In genomic region chr15:20100604-20101270, GRCh38 we compare ENCODE assay signal across 7 cellular contexts.
DNase-seq lines count a peak whose midpoint lies in the region; ATAC-seq, FAIRE-seq and TF ChIP-seq lines count a peak whose summit lies in the region.
"Not testable (repeated sequence)": the region's sequence is repeated elsewhere in the genome, so short reads cannot be mapped to it uniquely, and the experiment has no call there.

No MANE protein-coding gene starts in this region.

- H4K20me1 ChIP-seq in endothelial cell of umbilical vein (replicated peaks; ENCODE audit: control insufficient read depth, extremely low read depth, insufficient read depth, low read length), result not testable (repeated sequence)

- TF ChIP-seq CTCF in endothelial cell of umbilical vein (IDR thresholded peaks at IDR 0.05; ENCODE audit: extremely low read depth in 1 of 2, insufficient read depth in 1 of 2, low read depth in 1 of 2, low read length in 2 of 2); upper lobe of left lung (IDR thresholded peaks at IDR 0.05): not testable (repeated sequence)

- dilution Hi-C loops in endothelial cell of umbilical vein (cut with MboI; ENCODE audit: extremely low pct_ligation_motif_present, low sequenced_read_pairs), result not testable (repeated sequence)

- CTCF ChIA-PET in endothelial cell of umbilical vein (lab: Charles Lee), result not testable (repeated sequence)

- H3K27ac Mint-ChIP-seq in stimulated activated effector memory CD8-positive, alpha-beta T cell treated with anti-CD3 and anti-CD28 coated beads, Interleukin-12 subunit alpha, Interleukin-12 subunit beta, amount 100 ng/mL, for 72 hours, result not testable (repeated sequence)

- not testable (repeated sequence) for TF ChIP-seq EP300 in upper lobe of left lung (IDR thresholded peaks at IDR 0.05)

- H3K9me1 ChIP-seq in endothelial cell of umbilical vein (replicated peaks; ENCODE audit: control insufficient read depth, extremely low read depth, insufficient read depth, low read length), result not testable (repeated sequence)

- not testable (repeated sequence) for H3K36me3 ChIP-seq in endothelial cell of umbilical vein (ENCODE audit: control insufficient read depth in 2 of 2, extremely low read depth in 1 of 2, insufficient read depth in 2 of 2, low read length in 2 of 2); upper lobe of left lung

- peak; percentile 44; the same call in 2 of the 3 replicates for ATAC-seq in SK-N-SH treated with all-trans-retinoic acid at 6 μM for 48 hours
- peak; percentile 80 for ATAC-seq in Right ventricle myocardium superior (ENCODE audit: poor library complexity)
- ATAC-seq in left lobe of liver, result peak; percentile 16
- peak; percentile 53 for ATAC-seq in stimulated activated effector memory CD8-positive, alpha-beta T cell treated with anti-CD3 and anti-CD28 coated beads, Interleukin-12 subunit alpha, Interleukin-12 subunit beta, amount 100 ng/mL, for 72 hours
- peak; percentile 90 to 92 for ATAC-seq in upper lobe of left lung (ENCODE audit: low FRiP score in 2 of 2)

- H3K27ac ChIP-seq in endothelial cell of umbilical vein (ENCODE audit: insufficient read depth, low read depth, low read length); upper lobe of left lung: not testable (repeated sequence)

- WGBS in upper lobe of left lung, 2 donors, result no CpG with 5 or more reads among the region's 8 CpGs

- POLR2A ChIA-PET in endothelial cell of umbilical vein (lab: Charles Lee), result not testable (repeated sequence)

- H3K79me2 ChIP-seq in endothelial cell of umbilical vein (ENCODE audit: control insufficient read depth, insufficient read depth, low read length), result not testable (repeated sequence)

- not testable (repeated sequence) for TF ChIP-seq POLR2A in GM12891 (IDR thresholded peaks at IDR 0.05; ENCODE audit: low read depth, low read length); endothelial cell of umbilical vein (IDR thresholded peaks at IDR 0.05; ENCODE audit: low read depth, low read length); upper lobe of left lung (IDR thresholded peaks at IDR 0.05)

- not testable (repeated sequence) for H3K4me3 ChIP-seq in endothelial cell of umbilical vein (replicated peaks in 1 of 3; ENCODE audit: insufficient read depth in 1 of 3, low read depth in 1 of 3, low read length in 3 of 3); upper lobe of left lung

- H2AFZ ChIP-seq in endothelial cell of umbilical vein (ENCODE audit: low read depth, low read length), result not testable (repeated sequence)

- FAIRE-seq in GM12891 (lab: Jason Lieb, UNC) (peak; percentile 92), endothelial cell of umbilical vein (lab: Jason Lieb, UNC) (peak; percentile 89)

- BruUV-seq in endothelial cell of umbilical vein (replicated peaks; lab: Mats Ljungman, UMichigan), result not testable (repeated sequence)

- H3K4me1 ChIP-seq in endothelial cell of umbilical vein (ENCODE audit: control insufficient read depth, extremely low read depth, insufficient read depth, low read length); upper lobe of left lung: not testable (repeated sequence)

- H3K9me3 ChIP-seq in endothelial cell of umbilical vein (replicated peaks; ENCODE audit: control insufficient read depth, insufficient read depth, low read length); upper lobe of left lung: not testable (repeated sequence)

- intact Hi-C loops in endothelial cell of umbilical vein (cut with micrococcal nuclease); Right ventricle myocardium superior (cut with DNase I): not testable (repeated sequence)

- H3K9me3 Mint-ChIP-seq in stimulated activated effector memory CD8-positive, alpha-beta T cell treated with anti-CD3 and anti-CD28 coated beads, Interleukin-12 subunit alpha, Interleukin-12 subunit beta, amount 100 ng/mL, for 72 hours, result not testable (repeated sequence)

- H3K4me1 Mint-ChIP-seq in stimulated activated effector memory CD8-positive, alpha-beta T cell treated with anti-CD3 and anti-CD28 coated beads, Interleukin-12 subunit alpha, Interleukin-12 subunit beta, amount 100 ng/mL, for 72 hours, result not testable (repeated sequence)

- DNase-seq in GM12891 (ENCODE audit: insufficient read length, low spot score); endothelial cell of umbilical vein (ENCODE audit: low read depth, low spot score); Right ventricle myocardium superior; left lobe of liver (ENCODE audit: low spot score); stimulated activated effector memory CD8-positive, alpha-beta T cell treated with anti-CD3 and anti-CD28 coated beads, Interleukin-12 subunit alpha, Interleukin-12 subunit beta, amount 100 ng/mL, for 72 hours (ENCODE audit: low spot score in 2 of 2); upper lobe of left lung: not testable (repeated sequence)

- not testable (repeated sequence) for H3K4me2 ChIP-seq in endothelial cell of umbilical vein (ENCODE audit: insufficient read depth, low read length)

- not testable (repeated sequence) for H3K27me3 ChIP-seq in endothelial cell of umbilical vein (ENCODE audit: control insufficient read depth in 2 of 2, insufficient read depth in 2 of 2, low read length in 2 of 2); upper lobe of left lung

- H3K9ac ChIP-seq in endothelial cell of umbilical vein (replicated peaks; ENCODE audit: extremely low read depth, insufficient read depth, low read length), result not testable (repeated sequence)

- H3K4me3 Mint-ChIP-seq in stimulated activated effector memory CD8-positive, alpha-beta T cell treated with anti-CD3 and anti-CD28 coated beads, Interleukin-12 subunit alpha, Interleukin-12 subunit beta, amount 100 ng/mL, for 72 hours, result not testable (repeated sequence)

- H3K36me3 Mint-ChIP-seq in stimulated activated effector memory CD8-positive, alpha-beta T cell treated with anti-CD3 and anti-CD28 coated beads, Interleukin-12 subunit alpha, Interleukin-12 subunit beta, amount 100 ng/mL, for 72 hours, result not testable (repeated sequence)

Comparison
In these comparisons a context has a peak if more than half of its experiments do, and no peak if none do; other contexts are left out.
1. ATAC-seq: peak in every context shown above with its lines; median percentile 91 in upper lobe of left lung; 80 in Right ventricle myocardium superior; 53 in stimulated activated effector memory CD8-positive, alpha-beta T cell treated with anti-CD3 and anti-CD28 coated beads, Interleukin-12 subunit alpha, Interleukin-12 subunit beta, amount 100 ng/mL, for 72 hours; 44 in SK-N-SH treated with all-trans-retinoic acid at 6 μM for 48 hours; 16 in left lobe of liver.